Comparison of ENCODE assay signal across 13 cellular contexts in the genomic region with DNA sequence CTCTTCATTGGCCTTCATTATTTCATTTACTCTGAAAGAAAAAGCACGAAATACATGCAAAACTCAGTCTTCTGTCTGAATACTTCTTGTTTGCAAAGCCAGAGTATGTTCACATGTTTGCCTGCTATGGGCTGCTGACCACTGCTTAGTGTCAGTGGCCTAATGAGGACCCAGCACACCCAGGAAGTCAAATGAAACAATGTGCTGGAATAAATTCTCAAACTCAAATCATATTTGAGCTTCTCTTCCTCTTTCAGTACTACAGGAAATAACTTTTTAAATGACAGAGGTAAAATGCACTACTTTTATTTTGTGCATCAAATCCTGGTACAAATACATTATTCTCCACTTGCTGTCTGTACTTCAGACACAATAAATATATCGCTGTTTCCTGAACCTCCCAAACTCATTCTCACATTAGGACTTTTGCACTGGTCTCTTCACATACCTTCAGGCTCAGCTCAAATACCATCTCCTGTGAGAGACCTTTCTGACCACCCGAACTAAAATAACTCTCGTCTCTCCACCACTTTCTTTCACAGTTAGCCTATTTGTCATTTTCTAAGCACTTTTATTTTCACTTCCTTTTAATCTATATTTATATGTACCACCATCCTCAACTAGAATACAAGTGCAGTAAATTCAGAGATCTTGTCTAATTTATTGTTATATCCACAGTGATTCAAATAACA.
DNase-seq lines count a peak whose midpoint lies in the region; ATAC-seq, FAIRE-seq and TF ChIP-seq lines count a peak whose summit lies in the region.
"Had no signal": no experiment of that assay in that cellular context is flagged by ENCODE, and none has a peak within 500 bp of the region (broad histone marks: within the 10 kb centered on the region; RNA-seq: fewer than 3 reads in every experiment).

No MANE protein-coding gene starts in this region.

- H3K27ac Mint-ChIP-seq in IgD-negative memory B cell (peak overlapping the region; percentile 3 to 91 (median 77)), mesothelial cell of epicardium (no peak overlapping the region)

- H3K4me1 Mint-ChIP-seq in IgD-negative memory B cell (peaks cover 12 to 27% (median 13%) of the 10 kb centered on the region in 3 donors), mesothelial cell of epicardium (no peaks in the 10 kb centered on the region)

- H3K4me3 Mint-ChIP-seq in IgD-negative memory B cell = peak overlapping the region; percentile 50 to 94 (median 84)
- H3K4me3 Mint-ChIP-seq in mesothelial cell of epicardium = no peak overlapping the region

- FAIRE-seq in small intestine (lab: Jason Lieb, UNC) = no peak
- FAIRE-seq: K562 had no signal

- ATAC-seq in GM19438 (IDR thresholded peaks at IDR 0.05; ENCODE audit: low read depth, unreplicated experiment) (peak; percentile 87), HG02885 (IDR thresholded peaks at IDR 0.05; ENCODE audit: poor library complexity, unreplicated experiment) (peak; percentile 96)
- ATAC-seq: K562 had no signal

- TF ChIP-seq CTCF in GM10266 (IDR thresholded peaks at IDR 0.05; ENCODE audit: control insufficient read depth, insufficient read depth, low read depth, missing control alignments) (no peak), mesothelial cell of epicardium (IDR thresholded peaks at IDR 0.05; ENCODE audit: unreplicated experiment) (no peak)

- H3K9me3 ChIP-seq in small intestine (ENCODE audit: control insufficient read depth, low read depth) = no peaks in the 10 kb centered on the region

- peak; percentile 4 for DNase-seq in GM10266 (ENCODE audit: extremely low spot score)
- DNase-seq in stimulated activated CD4-positive, alpha-beta T cell treated with anti-CD3 and anti-CD28 coated beads, Interleukin-12 subunit alpha, Interleukin-12 subunit beta, amount 100 ng/mL, for 4 hours = no peak
- DNase-seq in mesothelial cell of epicardium (ENCODE audit: low spot score in 2 of 2, unreplicated experiment in 2 of 2) = no peak
- DNase-seq in small intestine = no peak
- no peak for DNase-seq in SK-N-DZ (ENCODE audit: low spot score)
- DNase-seq: activated T-cell treated with anti-CD3 and anti-CD28 coated beads for 4 hours, NCI-H510A, T-helper 2 cell had no signal

- H3K27me3 ChIP-seq in small intestine (ENCODE audit: control insufficient read depth in 2 of 2, insufficient read depth in 2 of 2, low read length in 2 of 2) = no peaks in the 10 kb centered on the region
- H3K27me3 ChIP-seq: cardiac muscle cell had no signal

- WGBS in small intestine, 3 donors = 58 to 65% (median 58%) methylated on average over 4 of the region's 4 CpGs

- no peak overlapping the region for H3K27ac ChIP-seq in small intestine (ENCODE audit: low read depth in 1 of 2, low read length in 1 of 2)
- H3K27ac ChIP-seq: cardiac muscle cell had no signal

- no peak overlapping the region for H3K4me3 ChIP-seq in small intestine (ENCODE audit: low read depth in 1 of 2, low read length in 2 of 2)
- H3K4me3 ChIP-seq: cardiac muscle cell, K562 had no signal

- H3K27me3 Mint-ChIP-seq in IgD-negative memory B cell = no peaks in the 10 kb centered on the region
- H3K27me3 Mint-ChIP-seq in mesothelial cell of epicardium (ENCODE audit: low read depth) = no peaks in the 10 kb centered on the region

- H3K9me3 Mint-ChIP-seq in IgD-negative memory B cell (peaks cover 0 to 3% (median 0%) of the 10 kb centered on the region in 3 donors), mesothelial cell of epicardium (no peaks in the 10 kb centered on the region)

- no peaks in the 10 kb centered on the region for H3K36me3 ChIP-seq in small intestine (ENCODE audit: control insufficient read depth in 2 of 2, insufficient read depth in 2 of 2, low read length in 2 of 2)
- H3K36me3 ChIP-seq: cardiac muscle cell had no signal

- H3K4me1 ChIP-seq in small intestine (ENCODE audit: control insufficient read depth in 2 of 2, insufficient read depth in 1 of 2, low read depth in 1 of 2, low read length in 1 of 2) = no peaks in the 10 kb centered on the region

- peaks cover 2% of the 10 kb centered on the region for H3K36me3 Mint-ChIP-seq in IgD-negative memory B cell
- no peaks in the 10 kb centered on the region for H3K36me3 Mint-ChIP-seq in mesothelial cell of epicardium
